8 cellular contexts compared by ENCODE assay signal in the genomic region with DNA sequence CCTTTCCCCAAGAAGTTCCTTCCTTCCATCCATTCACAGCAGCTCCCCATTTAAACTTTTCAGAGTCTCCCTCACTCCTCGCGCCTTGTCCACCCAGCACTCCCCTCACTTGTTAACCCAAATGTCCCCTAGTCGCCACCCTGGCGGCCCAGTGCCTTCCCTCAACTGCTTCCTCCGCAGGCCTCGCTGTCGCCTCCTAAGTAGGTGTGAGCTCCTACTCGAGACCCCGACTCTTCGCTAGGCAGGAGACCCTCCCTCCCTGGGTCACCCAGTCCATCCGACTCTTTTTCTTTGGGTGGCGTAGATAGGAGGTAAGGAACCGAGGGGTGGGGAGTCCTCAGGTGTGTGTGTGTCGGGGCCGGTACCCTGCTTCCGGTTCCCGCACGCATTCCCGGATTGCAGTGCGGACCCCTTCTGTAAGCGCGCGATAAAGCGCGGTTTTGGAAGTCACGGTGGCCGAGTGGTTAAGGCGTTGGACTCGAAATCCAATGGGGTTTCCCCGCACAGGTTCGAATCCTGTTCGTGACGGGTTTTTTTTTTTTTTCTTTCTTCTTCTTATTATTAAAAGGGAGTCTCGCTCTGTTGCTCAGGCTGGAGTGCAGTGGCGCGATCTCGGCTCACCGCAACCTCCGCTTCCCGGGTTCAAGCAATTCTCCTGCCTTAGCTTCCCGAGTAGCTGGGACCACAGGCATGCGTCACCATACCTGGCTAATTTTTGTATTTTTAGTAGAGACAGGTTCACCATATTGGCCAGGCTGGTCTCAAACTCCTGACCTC. TPM values are rescaled to one million over a fixed set of nuclear protein-coding genes. Genes with fewer than 3 reads are reported as not detected.
DNase-seq lines count a peak whose midpoint lies in the region.

No MANE protein-coding gene starts in this region.

- H3K9me3 ChIP-seq in HAP-1, result no peaks in the 10 kb centered on the region
- no peaks in the 10 kb centered on the region for H3K9me3 ChIP-seq in SK-N-MC (ENCODE audit: low read depth, low read length)
- H3K9me3 ChIP-seq in subcutaneous abdominal adipose tissue (ENCODE audit: control insufficient read depth in 5 of 5, low read length in 5 of 5), result no peaks in the 10 kb centered on the region

- H3K4me1 ChIP-seq in HAP-1 (peaks cover 11% of the 10 kb centered on the region), subcutaneous abdominal adipose tissue (ENCODE audit: control insufficient read depth in 5 of 5, insufficient read depth in 5 of 5, low read length in 5 of 5) (peaks cover 10 to 46% (median 38%) of the 10 kb centered on the region in 5 donors)

- H3K36me3 ChIP-seq in HAP-1 (replicated peaks) (peaks cover 16% of the 10 kb centered on the region), SK-N-MC (ENCODE audit: insufficient read depth, low read length) (peaks cover 19% of the 10 kb centered on the region), subcutaneous abdominal adipose tissue (ENCODE audit: control insufficient read depth in 5 of 5, insufficient read depth in 5 of 5, low read length in 5 of 5) (peaks cover 0 to 12% (median 6%) of the 10 kb centered on the region in 5 donors)

- in situ Hi-C loops in HAP-1 (cut with MboI; ENCODE audit: low sequenced_read_pairs), result loop anchor here (5.0 kb wide), 1 partner anchor 73 kb away; a partner anchor contains a TSS

- peak overlapping the region; percentile 75 for H3K27ac ChIP-seq in SK-N-MC
- peak overlapping the region; percentile 95 for H3K27ac ChIP-seq in subcutaneous abdominal adipose tissue (ENCODE audit: low read depth, low read length)

- H3K27me3 ChIP-seq in HAP-1 (ENCODE audit: low read depth) (no peaks in the 10 kb centered on the region), subcutaneous abdominal adipose tissue (ENCODE audit: control insufficient read depth in 5 of 5, insufficient read depth in 4 of 5, low read length in 5 of 5) (no peaks in the 10 kb centered on the region)

- peak overlapping the region; percentile 87 for H3K9ac ChIP-seq in SK-N-MC (ENCODE audit: insufficient read length)
- peak overlapping the region; percentile 79 to 97 (median 94) for H3K9ac ChIP-seq in subcutaneous abdominal adipose tissue (ENCODE audit: low read length in 5 of 5)

- H3K4me3 ChIP-seq in HAP-1 (peak overlapping the region; percentile 59), SK-N-MC (peak overlapping the region; percentile 95), subcutaneous abdominal adipose tissue (ENCODE audit: low read depth in 1 of 5, low read length in 5 of 5) (peak overlapping the region; percentile 71 to 86 (median 85))

- DNase-seq in DMS53 (lab: John Stamatoyannopoulos, UW) (peak; percentile 92), HAP-1 (ENCODE audit: low spot score in 2 of 2) (peak; percentile 74 to 92), NAMALWA (ENCODE audit: low spot score) (peak; percentile 90), SK-N-MC (ENCODE audit: low read depth, low spot score) (peak; percentile 62), glomerular endothelial cell (ENCODE audit: extremely low read depth, low read depth, low spot score) (peak; percentile 56), non-pigmented ciliary epithelial cell (ENCODE audit: low read depth) (peak; percentile 56)
- peak; percentile 83 for DNase-seq in activated naive CD4-positive, alpha-beta T cell treated with anti-CD3 and anti-CD28 coated beads, Interleukin-2, amount 50 U/mL, for 16 hours

RNA-seq across cellular contexts. Expression of a gene that starts 0.8 kb away (rescaled TPM):
- 51.1 and 78.9 TPM in 2 replicates for total RNA-seq in glomerular endothelial cell

RNA-seq across cellular contexts. Expression of a gene that starts 31.6 kb away (rescaled TPM):
- 40.5 and 41.5 TPM in 2 replicates for total RNA-seq in glomerular endothelial cell

RNA-seq across cellular contexts. Expression of a gene that starts 31.9 kb away (rescaled TPM):
- 2,948 and 3,870 TPM in 2 replicates for total RNA-seq in glomerular endothelial cell

RNA-seq across cellular contexts. Expression of a gene that starts 34.0 kb away (rescaled TPM):
- 26.7 and 33.5 TPM in 2 replicates for total RNA-seq in glomerular endothelial cell

RNA-seq across cellular contexts. Expression of a gene that starts 37.7 kb away (rescaled TPM):
- 103 and 104 TPM in 2 replicates for total RNA-seq in glomerular endothelial cell

Comparison
In these comparisons a context has a peak if more than half of its experiments do, and no peak if none do; other contexts are left out.
1. Peak in every context shown above with its lines: DNase-seq, H3K4me3 ChIP-seq and H3K27ac ChIP-seq.